Comparison of ENCODE assay signal across 6 cellular contexts in genomic region chr9:138202043-138202442, GRCh38.
DNase-seq lines count a peak whose midpoint lies in the region; ATAC-seq, FAIRE-seq and TF ChIP-seq lines count a peak whose summit lies in the region.
"Not testable (repeated sequence)": the region's sequence is repeated elsewhere in the genome, so short reads cannot be mapped to it uniquely, and the experiment has no call there.

No MANE protein-coding gene starts in this region.

- H3K27ac ChIP-seq in K562 (ENCODE audit: extremely low read depth, low read depth, low read length); kidney (ENCODE audit: low read depth in 2 of 2, low read length in 2 of 2): not testable (repeated sequence)

- H3K9ac ChIP-seq in K562 (ENCODE audit: insufficient read depth in 1 of 2, low read depth in 2 of 2, low read length in 2 of 2): peak overlapping the region in 1 of 2 experiments; percentile 45; a peak in 1 of 4 replicates
- H3K9ac ChIP-seq in kidney (ENCODE audit: low read length in 2 of 2): not testable (repeated sequence)

- not testable (repeated sequence) for H3K4me1 Mint-ChIP-seq in CD14-positive monocyte; osteocyte (ENCODE audit: unreplicated experiment)

- CTCF ChIA-PET in K562 (lab: Yijun Ruan, JAX; ENCODE audit: low intra/inter-chr PET ratio): not testable (repeated sequence)

- POLR2A ChIA-PET in K562 (lab: Yijun Ruan, JAX): not testable (repeated sequence)

- H3K9me3 ChIP-seq in K562 (replicated peaks; ENCODE audit: control insufficient read depth, insufficient read depth, low read depth, low read length); kidney (ENCODE audit: control insufficient read depth in 1 of 2, low read length in 2 of 2): not testable (repeated sequence)

- intact Hi-C loops in CD14-positive monocyte (cut with micrococcal nuclease); K562 (cut with micrococcal nuclease); left cardiac atrium (cut with DNase I); kidney (cut with DNase I): not testable (repeated sequence)

- not testable (repeated sequence) for TF ChIP-seq RAD21 in K562 (CRISPR knock-in tag; conservative IDR thresholded peaks at IDR 0.05 in 1 of 2, IDR thresholded peaks at IDR 0.05 in 1 of 2)

- H3K9me3 Mint-ChIP-seq in CD14-positive monocyte; osteocyte (ENCODE audit: unreplicated experiment): not testable (repeated sequence)

- H3K9me1 ChIP-seq in K562 (ENCODE audit: control insufficient read depth, insufficient read depth, low read length): not testable (repeated sequence)

- not testable (repeated sequence) for H3K79me2 ChIP-seq in K562 (ENCODE audit: control insufficient read depth, insufficient read depth, low read length)

- not testable (repeated sequence) for H3K27me3 Mint-ChIP-seq in CD14-positive monocyte (ENCODE audit: low read depth in 3 of 3); osteocyte (ENCODE audit: unreplicated experiment)

- not testable (repeated sequence) for TF ChIP-seq EP300 in K562 (IDR thresholded peaks at IDR 0.05; ENCODE audit: low read length)

- not testable (repeated sequence) for H3K36me3 Mint-ChIP-seq in CD14-positive monocyte; osteocyte (ENCODE audit: unreplicated experiment)

- H3K27me3 ChIP-seq in K562 (ENCODE audit: control insufficient read depth in 2 of 2, insufficient read depth in 2 of 2, low read length in 2 of 2): peaks cover 4 to 15% of the 10 kb centered on the region in 2 experiments; a peak in 4 of 5 replicates

- in situ Hi-C loops in K562 (cut with MboI): not testable (repeated sequence)

- TF ChIP-seq POLR2A in K562 (conservative IDR thresholded peaks at IDR 0.05): not testable (repeated sequence)

- not testable (repeated sequence) for H3K4me1 ChIP-seq in K562 (replicated peaks in 1 of 2; ENCODE audit: control insufficient read depth in 2 of 2, insufficient read depth in 2 of 2, low read length in 2 of 2); kidney (ENCODE audit: control insufficient read depth in 1 of 2, insufficient read depth in 1 of 2, low read depth in 1 of 2, low read length in 2 of 2)

- not testable (repeated sequence) for H3K36me3 ChIP-seq in K562 (ENCODE audit: control insufficient read depth, insufficient read depth, low read length); kidney (ENCODE audit: control insufficient read depth in 1 of 2, insufficient read depth in 2 of 2, low read length in 2 of 2)

- not testable (repeated sequence) for H3K4me3 ChIP-seq in K562; kidney (ENCODE audit: low read length in 2 of 2)

- not testable (repeated sequence) for FAIRE-seq in K562 (lab: Jason Lieb, UNC); kidney (lab: Jason Lieb, UNC)

- not testable (repeated sequence) for TF ChIP-seq CTCF in CD14-positive monocyte (IDR thresholded peaks at IDR 0.05); K562 (IDR thresholded peaks at IDR 0.05 in 2 of 3, conservative IDR thresholded peaks at IDR 0.05 in 1 of 3; ENCODE audit: insufficient read depth in 2 of 3, low read depth in 1 of 3, low read length in 3 of 3); kidney (IDR thresholded peaks at IDR 0.05; ENCODE audit: borderline replicate concordance, extremely low read depth, insufficient read depth); osteocyte (IDR thresholded peaks at IDR 0.05)

- H4K20me1 ChIP-seq in K562 (replicated peaks; ENCODE audit: control insufficient read depth, insufficient read depth, low read length): not testable (repeated sequence)

- ATAC-seq in K562: peak; percentile 38
- not testable (repeated sequence) for ATAC-seq in left cardiac atrium

- not testable (repeated sequence) for BruUV-seq in K562 (replicated peaks; lab: Mats Ljungman, UMichigan)

- WGBS in K562 (ENCODE audit: insufficient coverage, low coverage, missing lambda C conversion rate): 6% methylated on average over 9 of the region's 12 CpGs

- H3K4me3 Mint-ChIP-seq in CD14-positive monocyte; osteocyte (ENCODE audit: unreplicated experiment): not testable (repeated sequence)

- H2AFZ ChIP-seq in K562 (ENCODE audit: low read depth, low read length): not testable (repeated sequence)

- DNase-seq in CD14-positive monocyte (ENCODE audit: low spot score) (peak; percentile 15), ecto neural progenitor cell (ENCODE audit: low spot score) (peak; percentile 39), left cardiac atrium (peak; percentile 13), kidney (peak; percentile 27), osteocyte (ENCODE audit: extremely low spot score, unreplicated experiment) (peak; percentile 78)
- DNase-seq in K562 (ENCODE audit: extremely low read depth in 1 of 4, low spot score in 3 of 4): not testable (repeated sequence)

- peak overlapping the region in 1 of 7 donors; percentile 61 for H3K27ac Mint-ChIP-seq in CD14-positive monocyte
- H3K27ac Mint-ChIP-seq in osteocyte (ENCODE audit: unreplicated experiment): not testable (repeated sequence)

- H3K4me2 ChIP-seq in K562 (ENCODE audit: insufficient read depth, low read length): not testable (repeated sequence)
